22 cellular contexts compared by ENCODE assay signal in genomic region chr4:37845201-37845600, GRCh38.
"Had no signal": no experiment of that assay in that cellular context is flagged by ENCODE, and none has a peak within 500 bp of the region (broad histone marks: within the 10 kb centered on the region; RNA-seq: fewer than 3 reads in every experiment).

No MANE protein-coding gene starts in this region.

- H2AFZ ChIP-seq: hepatocyte had no signal

- H3K9me3 ChIP-seq: colonic mucosa, esophagus squamous epithelium, gastroesophageal sphincter, heart left ventricle, left lung, lower lobe of right lung, mucosa of descending colon had no signal

- H3K4me2 ChIP-seq: hepatocyte had no signal

- DNase-seq: colonic mucosa; cortex of kidney; effector CD8-positive, alpha-beta T cell; effector memory CD8-positive, alpha-beta T cell; endodermal cell; erythroblast; esophagus squamous epithelium; foreskin fibroblast; foreskin melanocyte; heart left ventricle; hypothalamus; left cardiac atrium; left lung; left ventricle myocardium superior; lower lobe of right lung; mesenchymal stem cell; mucosa of descending colon; naive thymus-derived CD4-positive, alpha-beta T cell had no signal

- H3K4me1 ChIP-seq: colonic mucosa, gastroesophageal sphincter, left lung, lower lobe of right lung had no signal

- H3K79me2 ChIP-seq: hepatocyte had no signal

- ATAC-seq: effector memory CD8-positive, alpha-beta T cell; esophagus mucosa; gastroesophageal sphincter; heart left ventricle; left cardiac atrium; left lung; left ventricle myocardium superior; lower lobe of right lung; mucosa of descending colon; naive thymus-derived CD4-positive, alpha-beta T cell had no signal

- H3K27ac ChIP-seq: colonic mucosa, epithelial cell of prostate, esophagus squamous epithelium, gastroesophageal sphincter, heart left ventricle, hepatocyte, left lung, lower lobe of right lung had no signal

- H3K27me3 ChIP-seq: colonic mucosa, esophagus squamous epithelium, gastroesophageal sphincter, heart left ventricle, hepatocyte, left lung had no signal

- H3K4me3 ChIP-seq: colonic mucosa, esophagus squamous epithelium, gastroesophageal sphincter, heart left ventricle, hepatocyte, left lung, lower lobe of right lung, mucosa of descending colon had no signal
